13 cellular contexts compared by ENCODE assay signal in genomic region chr3:192835818-192836468, GRCh38.
DNase-seq lines count a peak whose midpoint lies in the region; ATAC-seq and TF ChIP-seq lines count a peak whose summit lies in the region.
"Had no signal": no experiment of that assay in that cellular context is flagged by ENCODE, and none has a peak within 500 bp of the region (broad histone marks: within the 10 kb centered on the region; RNA-seq: fewer than 3 reads in every experiment).

No MANE protein-coding gene starts in this region.

- intact Hi-C loops in activated T-helper 1 cell treated with anti-CD3 and anti-CD28 coated beads, Interleukin-12 subunit alpha, Interleukin-12 subunit beta, Interleukin-2, Interleukin-4 antibody, amounts not matched to agents 30 ng/mL and 10 ng/mL and 1 ng/mL, durations not matched to agents 14 hours and 24 hours and 36 hours (cut with micrococcal nuclease), result loop anchor here (1.0 kb wide), 1 partner anchor 14 kb away; no protein-coding TSS in a partner anchor
- intact Hi-C loops in uterus (cut with DNase I; ENCODE audit: low total_unique reads), result loop anchor here (10.0 kb wide), 1 partner anchor 79 kb away; the partner anchor contains the start of gene MB21D2

- peaks cover 4 to 22% of the 10 kb centered on the region in 2 donors for H3K4me1 ChIP-seq in uterus

- no peaks in the 10 kb centered on the region for H3K27me3 ChIP-seq in uterus

- H3K27ac Mint-ChIP-seq in stimulated activated naive CD8-positive, alpha-beta T cell treated with anti-CD3 and anti-CD28 coated beads, Interleukin-15, Interleukin-2, amounts not matched to agents 100 ng/mL and 50 ng/mL, for 24 hours, result peak overlapping the region; percentile 49
- peak overlapping the region; percentile 84 for H3K27ac Mint-ChIP-seq in activated T-helper 1 cell treated with anti-CD3 and anti-CD28 coated beads, Interleukin-12 subunit alpha, Interleukin-12 subunit beta, Interleukin-2, Interleukin-4 antibody, amounts not matched to agents 30 ng/mL and 10 ng/mL and 1 ng/mL, durations not matched to agents 14 hours and 24 hours and 36 hours
- H3K27ac Mint-ChIP-seq: dendritic cell treated with granulocyte-macrophage colony-stimulating factor and Interleukin-4, amounts not matched to agents 40 ng/mL and 50 ng/mL, for 4 days had no signal

- H3K36me3 Mint-ChIP-seq in stimulated activated naive CD8-positive, alpha-beta T cell treated with anti-CD3 and anti-CD28 coated beads, Interleukin-15, Interleukin-2, amounts not matched to agents 100 ng/mL and 50 ng/mL, for 24 hours (ENCODE audit: low read depth), result no peaks in the 10 kb centered on the region
- H3K36me3 Mint-ChIP-seq in activated T-helper 1 cell treated with anti-CD3 and anti-CD28 coated beads, Interleukin-12 subunit alpha, Interleukin-12 subunit beta, Interleukin-2, Interleukin-4 antibody, amounts not matched to agents 30 ng/mL and 10 ng/mL and 1 ng/mL, durations not matched to agents 14 hours and 24 hours and 36 hours (ENCODE audit: low read depth), result peaks cover 35% of the 10 kb centered on the region

- H3K27me3 Mint-ChIP-seq in stimulated activated naive CD8-positive, alpha-beta T cell treated with anti-CD3 and anti-CD28 coated beads, Interleukin-15, Interleukin-2, amounts not matched to agents 100 ng/mL and 50 ng/mL, for 24 hours, result no peaks in the 10 kb centered on the region
- no peaks in the 10 kb centered on the region for H3K27me3 Mint-ChIP-seq in activated T-helper 1 cell treated with anti-CD3 and anti-CD28 coated beads, Interleukin-12 subunit alpha, Interleukin-12 subunit beta, Interleukin-2, Interleukin-4 antibody, amounts not matched to agents 30 ng/mL and 10 ng/mL and 1 ng/mL, durations not matched to agents 14 hours and 24 hours and 36 hours (ENCODE audit: insufficient read depth)
- H3K27me3 Mint-ChIP-seq: CD4-positive, CD25-positive, alpha-beta regulatory T cell; dendritic cell treated with granulocyte-macrophage colony-stimulating factor and Interleukin-4, amounts not matched to agents 40 ng/mL and 50 ng/mL, for 4 days had no signal

- no peaks in the 10 kb centered on the region for H3K36me3 ChIP-seq in uterus

- no peak for TF ChIP-seq POLR2A in uterus (IDR thresholded peaks at IDR 0.05)

- no peaks in the 10 kb centered on the region for H3K9me3 Mint-ChIP-seq in stimulated activated naive CD8-positive, alpha-beta T cell treated with anti-CD3 and anti-CD28 coated beads, Interleukin-15, Interleukin-2, amounts not matched to agents 100 ng/mL and 50 ng/mL, for 24 hours
- no peaks in the 10 kb centered on the region for H3K9me3 Mint-ChIP-seq in activated T-helper 1 cell treated with anti-CD3 and anti-CD28 coated beads, Interleukin-12 subunit alpha, Interleukin-12 subunit beta, Interleukin-2, Interleukin-4 antibody, amounts not matched to agents 30 ng/mL and 10 ng/mL and 1 ng/mL, durations not matched to agents 14 hours and 24 hours and 36 hours
- H3K9me3 Mint-ChIP-seq: CD4-positive, CD25-positive, alpha-beta regulatory T cell; dendritic cell treated with granulocyte-macrophage colony-stimulating factor and Interleukin-4, amounts not matched to agents 40 ng/mL and 50 ng/mL, for 4 days had no signal

- DNase-seq in stimulated activated naive CD8-positive, alpha-beta T cell treated with anti-CD3 and anti-CD28 coated beads, Interleukin-15, Interleukin-2, amounts not matched to agents 100 U/mL and 50 U/mL, for 24 hours, result no peak
- no peak for DNase-seq in activated T-helper 1 cell treated with anti-CD3 and anti-CD28 coated beads, Interleukin-12 subunit alpha, Interleukin-12 subunit beta, Interleukin-2, Interleukin-4 antibody, amounts not matched to agents 30 ng/mL and 10 ng/mL and 1 ng/mL, durations not matched to agents 14 hours and 24 hours and 36 hours (ENCODE audit: low spot score)
- DNase-seq in iris pigment epithelial cell (ENCODE audit: low read depth), result peak; percentile 96
- DNase-seq in uterus, result peak; percentile 73 to 81
- DNase-seq in HuH-7.5 (ENCODE audit: low spot score), result no peak
- no peak for DNase-seq in stimulated activated CD4-positive, alpha-beta T cell treated with anti-CD3 and anti-CD28 coated beads, Interleukin-12 subunit alpha, Interleukin-12 subunit beta, amount 100 ng/mL, for 4 hours
- no peak for DNase-seq in HUDEP-2 (lab: John Stamatoyannopoulos, UW; ENCODE audit: unreplicated experiment in 76 of 76)
- DNase-seq: activated T-cell treated with anti-CD3 and anti-CD28 coated beads for 4 hours; CD4-positive, CD25-positive, alpha-beta regulatory T cell; NCI-H69; substantia nigra had no signal

- no peak overlapping the region for H3K4me3 ChIP-seq in uterus

- H3K4me1 Mint-ChIP-seq in stimulated activated naive CD8-positive, alpha-beta T cell treated with anti-CD3 and anti-CD28 coated beads, Interleukin-15, Interleukin-2, amounts not matched to agents 100 ng/mL and 50 ng/mL, for 24 hours (ENCODE audit: low read depth), result peaks cover 37% of the 10 kb centered on the region
- peaks cover 79% of the 10 kb centered on the region for H3K4me1 Mint-ChIP-seq in activated T-helper 1 cell treated with anti-CD3 and anti-CD28 coated beads, Interleukin-12 subunit alpha, Interleukin-12 subunit beta, Interleukin-2, Interleukin-4 antibody, amounts not matched to agents 30 ng/mL and 10 ng/mL and 1 ng/mL, durations not matched to agents 14 hours and 24 hours and 36 hours (ENCODE audit: low read depth)

- no peak overlapping the region for H3K4me3 Mint-ChIP-seq in stimulated activated naive CD8-positive, alpha-beta T cell treated with anti-CD3 and anti-CD28 coated beads, Interleukin-15, Interleukin-2, amounts not matched to agents 100 ng/mL and 50 ng/mL, for 24 hours
- no peak overlapping the region for H3K4me3 Mint-ChIP-seq in activated T-helper 1 cell treated with anti-CD3 and anti-CD28 coated beads, Interleukin-12 subunit alpha, Interleukin-12 subunit beta, Interleukin-2, Interleukin-4 antibody, amounts not matched to agents 30 ng/mL and 10 ng/mL and 1 ng/mL, durations not matched to agents 14 hours and 24 hours and 36 hours
- H3K4me3 Mint-ChIP-seq: CD4-positive, CD25-positive, alpha-beta regulatory T cell; dendritic cell treated with granulocyte-macrophage colony-stimulating factor and Interleukin-4, amounts not matched to agents 40 ng/mL and 50 ng/mL, for 4 days had no signal

- no peak for ATAC-seq in stimulated activated naive CD8-positive, alpha-beta T cell treated with anti-CD3 and anti-CD28 coated beads, Interleukin-15, Interleukin-2, amounts not matched to agents 100 U/mL and 50 U/mL, for 24 hours

- no peaks in the 10 kb centered on the region for H3K9me3 ChIP-seq in uterus

- H3K27ac ChIP-seq in uterus, result peak overlapping the region; percentile 74 to 82

- TF ChIP-seq CTCF in uterus (IDR thresholded peaks at IDR 0.05), result no peak

Comparison
In these comparisons a context has a peak if more than half of its experiments do, and no peak if none do; other contexts are left out.
1. DNase-seq: peak in iris pigment epithelial cell (single experiment) and uterus (2 of 2); none in stimulated activated naive CD8-positive, alpha-beta T cell treated with anti-CD3 and anti-CD28 coated beads, Interleukin-15, Interleukin-2, amounts not matched to agents 100 U/mL and 50 U/mL, for 24 hours (single experiment), activated T-helper 1 cell treated with anti-CD3 and anti-CD28 coated beads, Interleukin-12 subunit alpha, Interleukin-12 subunit beta, Interleukin-2, Interleukin-4 antibody, amounts not matched to agents 30 ng/mL and 10 ng/mL and 1 ng/mL, durations not matched to agents 14 hours and 24 hours and 36 hours (single experiment), HuH-7.5 (single experiment), stimulated activated CD4-positive, alpha-beta T cell treated with anti-CD3 and anti-CD28 coated beads, Interleukin-12 subunit alpha, Interleukin-12 subunit beta, amount 100 ng/mL, for 4 hours (single experiment) and HUDEP-2 (0 of 76).